16 cellular contexts compared by ENCODE assay signal in the genomic region with DNA sequence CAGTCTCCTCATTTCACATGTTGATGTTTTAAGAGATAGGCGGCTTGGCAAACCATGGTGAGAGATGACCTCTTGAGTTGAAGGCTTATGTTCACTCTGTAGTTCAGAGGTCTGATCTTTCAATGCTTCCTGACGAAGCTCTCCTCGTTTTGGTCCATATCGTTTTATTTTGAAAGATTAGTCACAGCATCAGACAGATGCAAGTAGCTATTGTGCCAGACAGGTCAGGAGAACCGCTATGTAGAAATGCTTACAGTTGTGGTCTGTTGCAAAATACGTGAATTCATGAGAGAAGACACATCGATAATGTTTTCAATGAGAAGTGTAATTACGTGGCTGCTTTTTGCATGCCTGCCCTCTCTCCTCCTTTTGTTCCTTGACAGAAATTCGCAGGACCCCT. TPM values are rescaled to one million over a fixed set of nuclear protein-coding genes. Genes with fewer than 3 reads are reported as not detected.
"Had no signal": no experiment of that assay in that cellular context is flagged by ENCODE, and none has a peak within 500 bp of the region (broad histone marks: within the 10 kb centered on the region; RNA-seq: fewer than 3 reads in every experiment).

No MANE protein-coding gene starts in this region.

- FAIRE-seq: pancreas had no signal

- H3K4me2 ChIP-seq: neural progenitor cell had no signal

- H3K4me3 ChIP-seq: body of pancreas, gastroesophageal sphincter, heart right ventricle, neural progenitor cell, pancreas, stomach, testis, upper lobe of left lung had no signal

- H3K36me3 ChIP-seq: gastroesophageal sphincter, heart right ventricle, neural progenitor cell, pancreas, stomach, upper lobe of left lung had no signal

- H3K9me3 ChIP-seq: body of pancreas, gastroesophageal sphincter, heart right ventricle, stomach, testis, upper lobe of left lung had no signal

- H3K27ac ChIP-seq: body of pancreas, epithelial cell of prostate, gastroesophageal sphincter, heart right ventricle, neural progenitor cell, pancreas, stomach, testis, upper lobe of left lung had no signal

- DNase-seq: activated CD4-positive, alpha-beta T cell treated with anti-CD3 and anti-CD28 coated beads, Interleukin-2, amount 50 U/mL, for 48 hours; activated naive CD4-positive, alpha-beta T cell treated with anti-CD3 and anti-CD28 coated beads, Interleukin-2, amount 10 ng/mL, durations not matched to agents 7 days and 5 days; activated T-cell treated with anti-CD3 and anti-CD28 coated beads, Interleukin-2, amount 50 U/mL, for 24 hours; body of pancreas; effector memory CD8-positive, alpha-beta T cell; heart right ventricle; pancreas; stimulated activated CD4-positive, alpha-beta T cell treated with anti-CD3 and anti-CD28 coated beads, Interleukin-12 subunit alpha, Interleukin-12 subunit beta, amount 100 ng/mL, for 4 hours; stimulated activated CD4-positive, alpha-beta T cell treated with anti-CD3 and anti-CD28 coated beads, Interleukin-2, amount 100 ng/mL, for 24 hours; stomach; testis; upper lobe of left lung had no signal

- H3K4me1 ChIP-seq: body of pancreas, gastroesophageal sphincter, heart right ventricle, neural progenitor cell, pancreas, testis, upper lobe of left lung had no signal

- H3K27me3 ChIP-seq: body of pancreas, gastroesophageal sphincter, neural progenitor cell, pancreas, stomach, testis, upper lobe of left lung had no signal

- ATAC-seq: effector memory CD8-positive, alpha-beta T cell had no signal

- H3K9ac ChIP-seq: neural progenitor cell had no signal

RNA-seq across cellular contexts. Expression of gene CHL1, which starts 47.5 kb away (rescaled TPM):
- total RNA-seq: lung microvascular endothelial cell had no signal
